Comparison of ENCODE assay signal across 26 cellular contexts in the genomic region with DNA sequence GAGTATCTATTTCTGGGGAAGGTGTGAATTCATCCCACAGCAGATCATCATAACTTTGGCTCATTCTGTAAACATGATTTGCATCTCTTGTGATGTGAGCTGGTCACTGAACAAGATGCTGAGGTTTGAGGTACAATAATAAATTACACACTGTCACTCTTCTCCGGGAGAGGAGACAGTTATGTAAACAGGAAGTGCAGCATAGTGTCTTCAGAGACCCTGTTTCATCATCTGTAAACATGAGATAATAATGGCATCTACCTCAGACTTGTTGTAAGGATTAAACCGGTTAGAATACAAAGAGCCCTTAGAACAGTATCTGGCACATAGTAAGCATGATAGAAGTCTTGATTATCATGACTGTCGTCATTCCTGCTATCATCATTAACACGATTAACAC.
A peak's percentile ranks its signal among the peaks of the same experiment; 100 is the strongest.
DNase-seq lines count a peak whose midpoint lies in the region; ATAC-seq, FAIRE-seq and TF ChIP-seq lines count a peak whose summit lies in the region.
"Had no signal": no experiment of that assay in that cellular context is flagged by ENCODE, and none has a peak within 500 bp of the region (broad histone marks: within the 10 kb centered on the region; RNA-seq: fewer than 3 reads in every experiment).

No MANE protein-coding gene starts in this region.

- H3K9ac ChIP-seq in endodermal cell (ENCODE audit: extremely low read depth, low read length, poor library complexity, severe bottlenecking): no peak overlapping the region
- H3K9ac ChIP-seq: BLaER1 treated with 17β-estradiol and CSF1 and Interleukin-3, amounts not matched to agents 10 nM and 100 nM had no signal

- in situ Hi-C loops in KBM-7 (cut with MboI; ENCODE audit: low pct_unique_long_range_greater_than_20kb, low sequenced_read_pairs): no loop called here

- no peak for TF ChIP-seq EP300 in A549 (IDR thresholded peaks at IDR 0.05)

- peaks cover 30% of the 10 kb centered on the region for H3K36me3 ChIP-seq in endodermal cell (ENCODE audit: control insufficient read depth, insufficient read depth, low read length)
- H3K36me3 ChIP-seq: BLaER1 treated with 17β-estradiol and CSF1 and Interleukin-3, amounts not matched to agents 10 nM and 100 nM; SJSA1 had no signal

- H3K9me3 ChIP-seq in A549: no peaks in the 10 kb centered on the region
- no peaks in the 10 kb centered on the region for H3K9me3 ChIP-seq in endodermal cell (ENCODE audit: control insufficient read depth, low read length)
- H3K9me3 ChIP-seq: BLaER1 treated with 17β-estradiol and CSF1 and Interleukin-3, amounts not matched to agents 10 nM and 100 nM; SJSA1 had no signal

- ATAC-seq in A549: no peak
- ATAC-seq in stimulated activated naive B cell treated with anti-CD40 and anti-IgM and Interleukin-4, amounts not matched to agents 10 μg/mL and 1 μg/mL and 100 μg/mL, for 72 hours (replicated peaks): no peak
- no peak for ATAC-seq in GM19023 (IDR thresholded peaks at IDR 0.05; ENCODE audit: unreplicated experiment)
- ATAC-seq: T-cell had no signal

- TF ChIP-seq POLR2A in A549 (IDR thresholded peaks at IDR 0.05; ENCODE audit: low read length): no peak

- H3K9me3 Mint-ChIP-seq in endodermal cell: no peaks in the 10 kb centered on the region
- H3K9me3 Mint-ChIP-seq in stimulated activated naive B cell treated with anti-CD40 and anti-IgM and Interleukin-4, amounts not matched to agents 10 μg/mL and 1 μg/mL and 100 μg/mL, for 72 hours: peaks cover 0 to 2% of the 10 kb centered on the region in 2 donors
- H3K9me3 Mint-ChIP-seq: T-cell had no signal

- H3K4me3 ChIP-seq in A549 (no peak overlapping the region), endodermal cell (ENCODE audit: low read length) (no peak overlapping the region)
- H3K4me3 ChIP-seq: BLaER1 treated with 17β-estradiol and CSF1 and Interleukin-3, amounts not matched to agents 10 nM and 100 nM; SJSA1 had no signal

- H3K27me3 Mint-ChIP-seq in endodermal cell (ENCODE audit: insufficient read depth): no peaks in the 10 kb centered on the region
- H3K27me3 Mint-ChIP-seq in stimulated activated naive B cell treated with anti-CD40 and anti-IgM and Interleukin-4, amounts not matched to agents 10 μg/mL and 1 μg/mL and 100 μg/mL, for 72 hours: no peaks in the 10 kb centered on the region

- no peaks in the 10 kb centered on the region for H3K36me3 Mint-ChIP-seq in endodermal cell (ENCODE audit: low read depth)
- H3K36me3 Mint-ChIP-seq in stimulated activated naive B cell treated with anti-CD40 and anti-IgM and Interleukin-4, amounts not matched to agents 10 μg/mL and 1 μg/mL and 100 μg/mL, for 72 hours: no peaks in the 10 kb centered on the region
- H3K36me3 Mint-ChIP-seq: CD4-positive, alpha-beta memory T cell; T-cell had no signal

- peak overlapping the region; percentile 38; the same call in 1 of the 3 replicates for H3K4me2 ChIP-seq in A549
- H3K4me2 ChIP-seq: BLaER1 treated with 17β-estradiol and CSF1 and Interleukin-3, amounts not matched to agents 10 nM and 100 nM had no signal

- H3K27ac ChIP-seq in A549 (no peak overlapping the region), endodermal cell (ENCODE audit: low read depth, low read length) (no peak overlapping the region)
- H3K27ac ChIP-seq: BLaER1 treated with 17β-estradiol and CSF1 and Interleukin-3, amounts not matched to agents 10 nM and 100 nM; HL-60; SJSA1 had no signal

- CTCF ChIA-PET in A549 (lab: Yijun Ruan, JAX): no interaction called here

- TF ChIP-seq RAD21 in A549 (conservative IDR thresholded peaks at IDR 0.05 in 1 of 2, IDR thresholded peaks at IDR 0.05 in 1 of 2): no peak

- H3K4me1 ChIP-seq in A549: peaks cover 8% of the 10 kb centered on the region; the same call in 2 of the 3 replicates
- peaks cover 4% of the 10 kb centered on the region for H3K4me1 ChIP-seq in endodermal cell (ENCODE audit: control insufficient read depth, insufficient read depth, low read length)
- H3K4me1 ChIP-seq: BLaER1 treated with 17β-estradiol and CSF1 and Interleukin-3, amounts not matched to agents 10 nM and 100 nM; SJSA1 had no signal

- TF ChIP-seq CTCF in A549 (IDR thresholded peaks at IDR 0.05) (no peak), endodermal cell (conservative IDR thresholded peaks at IDR 0.05) (no peak)

- peaks cover 1% of the 10 kb centered on the region for H3K4me1 Mint-ChIP-seq in endodermal cell
- H3K4me1 Mint-ChIP-seq in stimulated activated naive B cell treated with anti-CD40 and anti-IgM and Interleukin-4, amounts not matched to agents 10 μg/mL and 1 μg/mL and 100 μg/mL, for 72 hours: peaks cover 14 to 19% of the 10 kb centered on the region in 2 donors
- H3K4me1 Mint-ChIP-seq: CD4-positive, alpha-beta memory T cell; T-cell had no signal

- POLR2A ChIA-PET in A549 (lab: Yijun Ruan, JAX): no interaction called here

- H3K4me3 Mint-ChIP-seq in endodermal cell: no peak overlapping the region
- no peak overlapping the region for H3K4me3 Mint-ChIP-seq in stimulated activated naive B cell treated with anti-CD40 and anti-IgM and Interleukin-4, amounts not matched to agents 10 μg/mL and 1 μg/mL and 100 μg/mL, for 72 hours
- H3K4me3 Mint-ChIP-seq: CD4-positive, alpha-beta memory T cell; T-cell had no signal

- no peak overlapping the region for H3K27ac Mint-ChIP-seq in endodermal cell
- H3K27ac Mint-ChIP-seq in stimulated activated naive B cell treated with anti-CD40 and anti-IgM and Interleukin-4, amounts not matched to agents 10 μg/mL and 1 μg/mL and 100 μg/mL, for 72 hours: no peak overlapping the region
- H3K27ac Mint-ChIP-seq: CD4-positive, alpha-beta memory T cell; T-cell had no signal

- FAIRE-seq in A549 (lab: Jason Lieb, UNC): no peak
- FAIRE-seq: A204.1, GM18507, H54 had no signal

- whole genome bisulfite sequencing in A549 (ENCODE audit: missing lambda C conversion rate): 23% methylated on average over 4 of the region's 4 CpGs
- 91 to 98% methylated on average over 4 of the region's 4 CpGs for WGBS in endodermal cell (ENCODE audit: insufficient coverage in 1 of 2, insufficient read length in 1 of 2), 2 experiments

- no peaks in the 10 kb centered on the region for H3K27me3 ChIP-seq in endodermal cell (ENCODE audit: control insufficient read depth, insufficient read depth, low read length, poor library complexity, severe bottlenecking)
- H3K27me3 ChIP-seq: BLaER1 treated with 17β-estradiol and CSF1 and Interleukin-3, amounts not matched to agents 10 nM and 100 nM; SJSA1 had no signal

- DNase-seq in A549 (ENCODE audit: low read depth in 1 of 2, low spot score in 1 of 2) (peak in 1 of 2 experiments; percentile 6), DMS53 (lab: John Stamatoyannopoulos, UW) (peak; percentile 12), OCI-M1 (lab: John Stamatoyannopoulos, UW) (peak; percentile 13), endodermal cell (peak; percentile 3), KBM-7 (no peak), NAMALWA (ENCODE audit: low spot score) (no peak)
- DNase-seq in stimulated activated naive B cell treated with anti-CD40 and anti-IgM and Interleukin-4, amounts not matched to agents 10 μg/mL and 1 μg/mL and 100 μg/mL, for 72 hours: no peak
- DNase-seq: CD4-positive, alpha-beta memory T cell; COR-L47; DND-41; MM.1S; NCI-H1105 treated with DMSO at 0.1 percent for 48 hours; NCI-H146; NCI-H1930; NCI-H2107; NCI-H446 treated with DMSO at 0.1 percent for 48 hours; Right ventricle myocardium superior; RPMI8226; T-cell had no signal

TF ChIP-seq in A549, 52 proteins besides CTCF, POLR2A, EP300 and RAD21:
- TF ChIP-seq BHLHE40 (IDR thresholded peaks at IDR 0.05; ENCODE audit: low read depth, low read length) (no peak), HDAC2 (IDR thresholded peaks at IDR 0.05) (no peak), RNF2 (IDR thresholded peaks at IDR 0.05; ENCODE audit: borderline replicate concordance, low read depth) (no peak), CHD2 (IDR thresholded peaks at IDR 0.05; ENCODE audit: low read length, partially characterized antibody) (no peak), HES2 (IDR thresholded peaks at IDR 0.05) (no peak), MAFK (IDR thresholded peaks at IDR 0.05; ENCODE audit: partially characterized antibody) (no peak), POLR2AphosphoS2 (conservative IDR thresholded peaks at IDR 0.05; ENCODE audit: low read length) (no peak), PHF8 (IDR thresholded peaks at IDR 0.05; ENCODE audit: borderline replicate concordance, low read depth) (no peak), SMC3 (IDR thresholded peaks at IDR 0.05) (no peak), MYC (IDR thresholded peaks at IDR 0.05; ENCODE audit: borderline replicate concordance, low read length) (no peak), NPAS2 (CRISPR knock-in tag; IDR thresholded peaks at IDR 0.05; ENCODE audit: borderline replicate concordance) (no peak), ZSCAN20 (CRISPR knock-in tag; IDR thresholded peaks at IDR 0.05) (no peak), HOXA7 (CRISPR knock-in tag; IDR thresholded peaks at IDR 0.05) (no peak)

Comparison
In these comparisons a context has a peak if more than half of its experiments do, and no peak if none do; other contexts are left out.
1. DNase-seq: peak in DMS53 (single experiment), OCI-M1 (single experiment) and endodermal cell (single experiment); none in stimulated activated naive B cell treated with anti-CD40 and anti-IgM and Interleukin-4, amounts not matched to agents 10 μg/mL and 1 μg/mL and 100 μg/mL, for 72 hours (single experiment), KBM-7 (single experiment) and NAMALWA (single experiment).